In the genomic region with DNA sequence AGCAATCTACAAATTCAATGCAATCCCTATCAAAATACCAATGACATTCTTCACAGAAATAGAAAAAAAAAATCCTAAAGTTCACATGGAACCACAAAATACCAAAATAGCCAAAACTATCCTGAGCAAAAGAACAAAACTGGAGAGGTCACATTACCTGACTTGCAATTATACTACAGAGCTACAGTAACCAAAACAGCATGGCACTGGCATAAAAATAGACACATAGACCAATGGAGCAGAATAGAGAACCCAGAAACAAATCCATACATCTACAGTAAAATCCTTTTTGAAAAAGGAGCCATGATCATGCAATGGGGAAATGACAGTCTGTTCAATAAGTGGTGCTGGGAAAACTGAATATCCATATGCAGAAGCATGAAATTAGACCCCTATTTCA, we compare ENCODE assay signal across 2 cellular contexts. TPM values are rescaled to one million over a fixed set of nuclear protein-coding genes. Genes with fewer than 3 reads are reported as not detected.
"Had no signal": no experiment of that assay in that cellular context is flagged by ENCODE, and none has a peak within 500 bp of the region (broad histone marks: within the 10 kb centered on the region; RNA-seq: fewer than 3 reads in every experiment).

No MANE protein-coding gene starts in this region.

RNA-seq across cellular contexts. Expression of a gene that starts 51.5 kb away (rescaled TPM):
- total RNA-seq: IMR-90 had no signal
- polyA plus RNA-seq: HepG2, IMR-90 had no signal
